1 cellular context compared by ENCODE assay signal in the genomic region with DNA sequence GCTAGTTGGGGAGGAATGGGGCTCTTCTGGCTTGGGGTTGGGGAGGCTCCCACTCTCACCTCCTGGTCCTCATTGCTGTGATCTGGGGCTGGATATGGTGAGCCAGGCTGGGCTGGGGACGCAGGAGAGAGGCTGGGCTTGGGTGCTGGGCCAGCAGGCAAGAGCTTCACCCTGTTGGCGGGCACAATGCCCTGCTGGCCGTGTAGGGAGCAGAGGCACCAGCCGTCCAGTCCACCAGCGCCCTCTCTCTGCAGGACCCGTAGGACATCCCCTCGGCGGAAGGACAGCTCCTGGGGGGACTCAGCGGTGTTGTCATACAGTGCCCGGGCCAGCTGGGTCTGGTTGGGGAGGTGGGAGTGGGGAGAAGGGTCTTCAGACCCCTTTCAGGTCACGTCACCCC.
TF ChIP-seq lines count a peak whose summit lies in the region.

No MANE protein-coding gene starts in this region.

TF ChIP-seq in HCT116, 20 proteins besides CTCF, POLR2A, EP300 and RAD21 (continued from another document):
- TF ChIP-seq, protein P1, sequence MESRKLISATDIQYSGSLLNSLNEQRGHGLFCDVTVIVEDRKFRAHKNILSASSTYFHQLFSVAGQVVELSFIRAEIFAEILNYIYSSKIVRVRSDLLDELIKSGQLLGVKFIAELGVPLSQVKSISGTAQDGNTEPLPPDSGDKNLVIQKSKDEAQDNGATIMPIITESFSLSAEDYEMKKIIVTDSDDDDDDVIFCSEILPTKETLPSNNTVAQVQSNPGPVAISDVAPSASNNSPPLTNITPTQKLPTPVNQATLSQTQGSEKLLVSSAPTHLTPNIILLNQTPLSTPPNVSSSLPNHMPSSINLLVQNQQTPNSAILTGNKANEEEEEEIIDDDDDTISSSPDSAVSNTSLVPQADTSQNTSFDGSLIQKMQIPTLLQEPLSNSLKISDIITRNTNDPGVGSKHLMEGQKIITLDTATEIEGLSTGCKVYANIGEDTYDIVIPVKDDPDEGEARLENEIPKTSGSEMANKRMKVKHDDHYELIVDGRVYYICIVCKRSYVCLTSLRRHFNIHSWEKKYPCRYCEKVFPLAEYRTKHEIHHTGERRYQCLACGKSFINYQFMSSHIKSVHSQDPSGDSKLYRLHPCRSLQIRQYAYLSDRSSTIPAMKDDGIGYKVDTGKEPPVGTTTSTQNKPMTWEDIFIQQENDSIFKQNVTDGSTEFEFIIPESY (IDR thresholded peaks at IDR 0.05; ENCODE audit: extremely low read depth, insufficient replicate concordance, low read length): no peak
- TF ChIP-seq ZFX (IDR thresholded peaks at IDR 0.05) (no peak), EGR1 (IDR thresholded peaks at IDR 0.05; ENCODE audit: low read depth) (no peak), SIN3A (IDR thresholded peaks at IDR 0.05; ENCODE audit: low read depth) (no peak), POLR2AphosphoS5 (IDR thresholded peaks at IDR 0.05; ENCODE audit: low read depth, low read length) (no peak)
TF ChIP-seq in HCT116: peak in this region for 0.
